In genomic region chr12:54394281-54394719, GRCh38 we compare ENCODE assay signal across 8 cellular contexts. TPM values are rescaled to one million over a fixed set of nuclear protein-coding genes. Genes with fewer than 3 reads are reported as not detected.
A peak's percentile ranks its signal among the peaks of the same experiment; 100 is the strongest.
DNase-seq lines count a peak whose midpoint lies in the region; ATAC-seq and TF ChIP-seq lines count a peak whose summit lies in the region.

No MANE protein-coding gene starts in this region.

- H3K36me3 Mint-ChIP-seq in endothelial cell (ENCODE audit: low read depth, unreplicated experiment), result peaks cover 59% of the 10 kb centered on the region
- peaks cover 8 to 52% (median 15%) of the 10 kb centered on the region in 3 donors for H3K36me3 Mint-ChIP-seq in naive thymus-derived CD8-positive, alpha-beta T cell

- H3K27ac Mint-ChIP-seq in endothelial cell (ENCODE audit: unreplicated experiment), result peak overlapping the region; percentile 67
- peak overlapping the region in 4 of 10 donors; percentile 17 to 76 (median 31) for H3K27ac Mint-ChIP-seq in naive thymus-derived CD8-positive, alpha-beta T cell

- peaks cover 73% of the 10 kb centered on the region for H3K4me1 Mint-ChIP-seq in endothelial cell (ENCODE audit: unreplicated experiment)
- peaks cover 23 to 40% (median 38%) of the 10 kb centered on the region in 4 donors for H3K4me1 Mint-ChIP-seq in naive thymus-derived CD8-positive, alpha-beta T cell

- TF ChIP-seq CTCF in endothelial cell (IDR thresholded peaks at IDR 0.05; ENCODE audit: unreplicated experiment), result peak; percentile 81

- peaks cover 21% of the 10 kb centered on the region for H3K27me3 Mint-ChIP-seq in endothelial cell (ENCODE audit: unreplicated experiment)
- H3K27me3 Mint-ChIP-seq in naive thymus-derived CD8-positive, alpha-beta T cell, result no peaks in the 10 kb centered on the region

- peak overlapping the region; percentile 51 for H3K4me3 Mint-ChIP-seq in endothelial cell (ENCODE audit: unreplicated experiment)
- peak overlapping the region in 2 of 10 donors; percentile 41 to 66 for H3K4me3 Mint-ChIP-seq in naive thymus-derived CD8-positive, alpha-beta T cell

- ATAC-seq in naive thymus-derived CD8-positive, alpha-beta T cell, result no peak
- no peak for ATAC-seq in GM21381 (IDR thresholded peaks at IDR 0.05; ENCODE audit: unreplicated experiment)

- H3K9me3 Mint-ChIP-seq in endothelial cell (ENCODE audit: unreplicated experiment), result no peaks in the 10 kb centered on the region
- H3K9me3 Mint-ChIP-seq in naive thymus-derived CD8-positive, alpha-beta T cell, result no peaks in the 10 kb centered on the region

- POLR2A ChIA-PET in naive thymus-derived CD8-positive, alpha-beta T cell (lab: Charles Lee), result interaction anchor here (0.9 kb wide), 1 partner anchor 46 kb away, joined by 3 read pairs; no protein-coding TSS in a partner anchor

- DNase-seq in activated naive CD4-positive, alpha-beta T cell treated with Interleukin-2 at 50 U/mL for 16 hours, result peak; percentile 46
- DNase-seq in activated naive CD4-positive, alpha-beta T cell (lab: John Stamatoyannopoulos, UW), result no peak
- DNase-seq in NCI-H1105 (lab: John Stamatoyannopoulos, UW) (peak; percentile 33), T-helper 9 cell (peak; percentile 36), endothelial cell (ENCODE audit: low spot score) (peak; percentile 65)
- DNase-seq in naive thymus-derived CD8-positive, alpha-beta T cell, result peak in 6 of 10 donors; percentile 25 to 42 (median 34)
- DNase-seq in stimulated activated naive CD4-positive, alpha-beta T cell treated with Interleukin-2 at 50 U/mL for 16 hours (lab: John Stamatoyannopoulos, UW), result no peak

RNA-seq across cellular contexts. Expression of gene ZNF385A, which starts 9.8 kb away (rescaled TPM):
- 15.6 TPM for total RNA-seq in endothelial cell (ENCODE audit: unreplicated experiment)
- total RNA-seq in naive thymus-derived CD8-positive, alpha-beta T cell, result 1 to 10 TPM; 1.7 to 3.2 TPM
- polyA plus RNA-seq in naive thymus-derived CD8-positive, alpha-beta T cell, result under 1 TPM in 1 of 3 donors, not detected in 2; 0.42 TPM

RNA-seq across cellular contexts. Expression of gene ITGA5, which starts 24.8 kb away (rescaled TPM):
- 688 TPM for total RNA-seq in endothelial cell (ENCODE audit: unreplicated experiment)
- total RNA-seq in naive thymus-derived CD8-positive, alpha-beta T cell, result 100 to 1,000 TPM; 126 to 127 TPM
- polyA plus RNA-seq in naive thymus-derived CD8-positive, alpha-beta T cell, result 10 to 100 TPM; 13.4 to 44.5 (median 19.7) TPM

RNA-seq across cellular contexts. Expression of gene GPR84, which starts 30.0 kb away (rescaled TPM):
- 0.41 TPM for total RNA-seq in endothelial cell (ENCODE audit: unreplicated experiment)
- not detected for total RNA-seq in naive thymus-derived CD8-positive, alpha-beta T cell
- polyA plus RNA-seq in naive thymus-derived CD8-positive, alpha-beta T cell, result not detected

Comparison
In these comparisons a context has a peak if more than half of its experiments do, and no peak if none do; other contexts are left out.
1. DNase-seq: peak in activated naive CD4-positive, alpha-beta T cell treated with Interleukin-2 at 50 U/mL for 16 hours (single experiment), NCI-H1105 (single experiment), T-helper 9 cell (single experiment), endothelial cell (single experiment) and naive thymus-derived CD8-positive, alpha-beta T cell (6 of 10); none in activated naive CD4-positive, alpha-beta T cell (0 of 4) and stimulated activated naive CD4-positive, alpha-beta T cell treated with Interleukin-2 at 50 U/mL for 16 hours (single experiment).